In genomic region chr17:81491761-81492160, GRCh38 we compare ENCODE assay signal across 3 cellular contexts.
TF ChIP-seq lines count a peak whose summit lies in the region.

No MANE protein-coding gene starts in this region.

TF ChIP-seq in HepG2, 621 proteins besides CTCF, POLR2A, EP300 and RAD21:
- TF ChIP-seq MBNL3 (CRISPR knock-in tag; conservative IDR thresholded peaks at IDR 0.05) (no peak), RBAK (CRISPR knock-in tag; IDR thresholded peaks at IDR 0.05) (peak; percentile 71; the same call in 1 of the 2 replicates), ZNF570 (CRISPR knock-in tag; IDR thresholded peaks at IDR 0.05; ENCODE audit: borderline replicate concordance) (no peak), REPIN1 (CRISPR knock-in tag; IDR thresholded peaks at IDR 0.05; ENCODE audit: borderline replicate concordance, low read depth) (no peak), IKZF4 (CRISPR knock-in tag; IDR thresholded peaks at IDR 0.05; ENCODE audit: borderline replicate concordance, low read depth, not compliant biosample characterization) (no peak), KLF9 (CRISPR knock-in tag; IDR thresholded peaks at IDR 0.05; ENCODE audit: low read depth) (no peak), ZNF180 (CRISPR knock-in tag; IDR thresholded peaks at IDR 0.05; ENCODE audit: borderline replicate concordance, low read depth) (no peak)
- TF ChIP-seq, protein P1, sequence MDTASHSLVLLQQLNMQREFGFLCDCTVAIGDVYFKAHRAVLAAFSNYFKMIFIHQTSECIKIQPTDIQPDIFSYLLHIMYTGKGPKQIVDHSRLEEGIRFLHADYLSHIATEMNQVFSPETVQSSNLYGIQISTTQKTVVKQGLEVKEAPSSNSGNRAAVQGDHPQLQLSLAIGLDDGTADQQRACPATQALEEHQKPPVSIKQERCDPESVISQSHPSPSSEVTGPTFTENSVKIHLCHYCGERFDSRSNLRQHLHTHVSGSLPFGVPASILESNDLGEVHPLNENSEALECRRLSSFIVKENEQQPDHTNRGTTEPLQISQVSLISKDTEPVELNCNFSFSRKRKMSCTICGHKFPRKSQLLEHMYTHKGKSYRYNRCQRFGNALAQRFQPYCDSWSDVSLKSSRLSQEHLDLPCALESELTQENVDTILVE (CRISPR knock-in tag; IDR thresholded peaks at IDR 0.05), result no peak
- TF ChIP-seq, protein P2, sequence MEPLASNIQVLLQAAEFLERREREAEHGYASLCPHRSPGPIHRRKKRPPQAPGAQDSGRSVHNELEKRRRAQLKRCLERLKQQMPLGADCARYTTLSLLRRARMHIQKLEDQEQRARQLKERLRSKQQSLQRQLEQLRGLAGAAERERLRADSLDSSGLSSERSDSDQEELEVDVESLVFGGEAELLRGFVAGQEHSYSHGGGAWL (CRISPR knock-in tag; IDR thresholded peaks at IDR 0.05), result peak; percentile 24; the same call in 1 of the 2 replicates
TF ChIP-seq in HepG2: peak in this region for 2.

TF ChIP-seq in H1, 55 proteins besides CTCF, POLR2A, EP300 and RAD21 (continues in another document):
- TF ChIP-seq, protein P3, sequence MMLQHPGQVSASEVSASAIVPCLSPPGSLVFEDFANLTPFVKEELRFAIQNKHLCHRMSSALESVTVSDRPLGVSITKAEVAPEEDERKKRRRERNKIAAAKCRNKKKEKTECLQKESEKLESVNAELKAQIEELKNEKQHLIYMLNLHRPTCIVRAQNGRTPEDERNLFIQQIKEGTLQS (IDR thresholded peaks at IDR 0.05; ENCODE audit: insufficient read depth, low read depth, low read length), result no peak
- no peak for TF ChIP-seq SAP30 (IDR thresholded peaks at IDR 0.05; ENCODE audit: insufficient read depth, insufficient replicate concordance, low read length)
- no peak for TF ChIP-seq BACH1 (IDR thresholded peaks at IDR 0.05; ENCODE audit: low read length)
- TF ChIP-seq CHD2 (IDR thresholded peaks at IDR 0.05; ENCODE audit: low read length), result no peak
- no peak for TF ChIP-seq CHD7 (IDR thresholded peaks at IDR 0.05; ENCODE audit: insufficient replicate concordance, low read length)
- no peak for TF ChIP-seq NRF1 (IDR thresholded peaks at IDR 0.05; ENCODE audit: low read depth, low read length)
- TF ChIP-seq CREB1 (IDR thresholded peaks at IDR 0.05), result no peak
- no peak for TF ChIP-seq SIN3A (conservative IDR thresholded peaks at IDR 0.05 in 1 of 2, IDR thresholded peaks at IDR 0.05 in 1 of 2; ENCODE audit: low read depth in 1 of 2, low read length in 2 of 2)
- TF ChIP-seq JUND (IDR thresholded peaks at IDR 0.05; ENCODE audit: low read length), result no peak
- no peak for TF ChIP-seq EGR1 (IDR thresholded peaks at IDR 0.05; ENCODE audit: borderline replicate concordance, low read depth, low read length)
- no peak for TF ChIP-seq RXRA (IDR thresholded peaks at IDR 0.05; ENCODE audit: insufficient read depth, low read depth, low read length)
- TF ChIP-seq GABPA (IDR thresholded peaks at IDR 0.05; ENCODE audit: borderline replicate concordance, insufficient read depth, low read length), result no peak
- TF ChIP-seq SIX5 (IDR thresholded peaks at IDR 0.05; ENCODE audit: low read depth, low read length), result no peak
- TF ChIP-seq SP2 (IDR thresholded peaks at IDR 0.05; ENCODE audit: low read length), result no peak

TF ChIP-seq in HEK293T, 16 proteins besides CTCF, POLR2A, EP300 and RAD21:
- no peak for TF ChIP-seq LEF1 (IDR thresholded peaks at IDR 0.05; ENCODE audit: borderline replicate concordance)
- no peak for TF ChIP-seq SP1 (IDR thresholded peaks at IDR 0.05)
- no peak for TF ChIP-seq ZNF384 (IDR thresholded peaks at IDR 0.05)
